8 cellular contexts compared by ENCODE assay signal in the genomic region with DNA sequence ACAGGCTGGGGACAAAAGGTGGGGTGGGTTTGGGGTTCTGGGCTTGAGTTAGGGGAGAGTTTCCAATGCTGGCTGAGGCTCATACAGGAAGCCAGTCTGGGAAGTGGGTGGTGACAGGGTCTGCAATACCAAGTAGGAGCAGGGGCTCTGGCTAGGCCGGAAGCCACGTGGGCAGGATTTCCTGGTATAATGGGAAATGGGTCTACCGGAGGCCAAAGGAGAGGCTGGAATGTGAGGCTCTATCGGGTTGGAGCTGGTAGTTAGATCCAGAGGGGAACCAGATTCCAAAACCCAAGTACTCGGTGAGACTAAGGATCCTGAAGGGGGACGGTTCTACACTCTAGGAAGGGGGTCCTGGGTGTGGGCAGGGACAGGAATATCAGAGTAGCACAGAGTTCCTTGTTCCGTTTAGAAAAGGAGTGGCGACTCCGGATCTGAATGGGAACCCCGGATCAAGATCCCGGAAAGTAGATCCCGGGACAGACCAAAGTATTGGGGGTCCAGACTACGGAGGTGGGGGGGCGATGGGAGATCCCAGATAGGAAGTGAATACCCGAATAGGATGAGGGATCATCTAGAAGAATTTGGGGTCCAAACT. TPM values are rescaled to one million over a fixed set of nuclear protein-coding genes. Genes with fewer than 3 reads are reported as not detected.
A peak's percentile ranks its signal among the peaks of the same experiment; 100 is the strongest.
DNase-seq lines count a peak whose midpoint lies in the region; ATAC-seq and TF ChIP-seq lines count a peak whose summit lies in the region.

No MANE protein-coding gene starts in this region.

- no peaks in the 10 kb centered on the region for H3K27me3 Mint-ChIP-seq in activated CD8-positive, alpha-beta T cell treated with anti-CD3 and anti-CD28 coated beads, Interleukin-2, amount 10 ng/mL, durations not matched to agents 7 days and 5 days (ENCODE audit: low read depth)

- peak overlapping the region; percentile 94 for H3K4me3 ChIP-seq in left ventricle myocardium inferior
- peak overlapping the region; percentile 78 to 93 (median 81) for H3K4me3 ChIP-seq in skin epidermis

- DNase-seq in Right ventricle myocardium superior (peak; percentile 69), left ventricle myocardium superior (no peak), left ventricle myocardium inferior (peak; percentile 48), NCI-H2196 (lab: John Stamatoyannopoulos, UW; ENCODE audit: unreplicated experiment) (no peak), HuH-7.5 (ENCODE audit: low spot score) (no peak)
- DNase-seq in activated CD8-positive, alpha-beta T cell treated with anti-CD3 and anti-CD28 coated beads, Interleukin-2, amount 10 ng/mL, durations not matched to agents 7 days and 5 days: no peak

- no peaks in the 10 kb centered on the region for H3K36me3 ChIP-seq in left ventricle myocardium inferior

- intact Hi-C loops in Right ventricle myocardium superior (cut with DNase I) (loop anchor here (5.0 kb wide), 1 partner anchor 165 kb away; a partner anchor contains a TSS), left ventricle myocardium superior (cut with micrococcal nuclease) (no loop called here), left ventricle myocardium inferior (cut with micrococcal nuclease) (no loop called here)

- H3K4me1 ChIP-seq in left ventricle myocardium inferior: peaks cover 90% of the 10 kb centered on the region

- peaks cover 45% of the 10 kb centered on the region for H3K36me3 Mint-ChIP-seq in activated CD8-positive, alpha-beta T cell treated with anti-CD3 and anti-CD28 coated beads, Interleukin-2, amount 10 ng/mL, durations not matched to agents 7 days and 5 days (ENCODE audit: low read depth)

- no peaks in the 10 kb centered on the region for H3K9me3 ChIP-seq in left ventricle myocardium inferior (replicated peaks)

- CTCF ChIA-PET in activated CD8-positive, alpha-beta T cell treated with anti-CD3 and anti-CD28 coated beads, Interleukin-2, amount 10 ng/mL, durations not matched to agents 7 days and 5 days (lab: Charles Lee): interaction anchor here (1.5 to 24.9 kb wide), 9 partner anchors 11 to 167 kb away, joined by 3 to 1132 read pairs (median 4); a partner anchor contains a TSS

- ATAC-seq in Right ventricle myocardium superior (ENCODE audit: poor library complexity) (no peak), left ventricle myocardium superior (no peak), GM18520 (IDR thresholded peaks at IDR 0.05; ENCODE audit: unreplicated experiment) (no peak)
- no peak for ATAC-seq in activated CD8-positive, alpha-beta T cell treated with anti-CD3 and anti-CD28 coated beads, Interleukin-2, amount 10 ng/mL, durations not matched to agents 7 days and 5 days

- H3K27ac Mint-ChIP-seq in activated CD8-positive, alpha-beta T cell treated with anti-CD3 and anti-CD28 coated beads, Interleukin-2, amount 10 ng/mL, durations not matched to agents 7 days and 5 days: peak overlapping the region; percentile 95

- H3K9me3 Mint-ChIP-seq in activated CD8-positive, alpha-beta T cell treated with anti-CD3 and anti-CD28 coated beads, Interleukin-2, amount 10 ng/mL, durations not matched to agents 7 days and 5 days (ENCODE audit: insufficient read depth): no peaks in the 10 kb centered on the region

- H3K27ac ChIP-seq in left ventricle myocardium inferior (replicated peaks) (peak overlapping the region; percentile 89), skin epidermis (peak overlapping the region in 20 of 21 experiments; percentile 35 to 93 (median 84))

- no peak for TF ChIP-seq CTCF in left ventricle myocardium inferior (IDR thresholded peaks at IDR 0.05; ENCODE audit: borderline replicate concordance)

- peaks cover 30% of the 10 kb centered on the region for H3K27me3 ChIP-seq in left ventricle myocardium inferior (ENCODE audit: low read depth)

- peaks cover 70% of the 10 kb centered on the region for H3K4me1 Mint-ChIP-seq in activated CD8-positive, alpha-beta T cell treated with anti-CD3 and anti-CD28 coated beads, Interleukin-2, amount 10 ng/mL, durations not matched to agents 7 days and 5 days (ENCODE audit: low read depth)

- H3K4me3 Mint-ChIP-seq in activated CD8-positive, alpha-beta T cell treated with anti-CD3 and anti-CD28 coated beads, Interleukin-2, amount 10 ng/mL, durations not matched to agents 7 days and 5 days: peak overlapping the region; percentile 94

- POLR2A ChIA-PET in activated CD8-positive, alpha-beta T cell treated with anti-CD3 and anti-CD28 coated beads, Interleukin-2, amount 10 ng/mL, durations not matched to agents 7 days and 5 days (lab: Charles Lee): interaction anchor here (1.2 to 8.8 kb wide), 6 partner anchors 10 to 151 kb away, joined by 3 to 239 read pairs (median 12); a partner anchor contains a TSS

RNA-seq across cellular contexts. Expression of a gene that starts 0.8 kb away (rescaled TPM):
- total RNA-seq in Right ventricle myocardium superior: 146 TPM
- total RNA-seq in left ventricle myocardium superior: 157 TPM
- 100 to 1,000 TPM; 264 to 288 TPM for total RNA-seq in activated CD8-positive, alpha-beta T cell treated with anti-CD3 and anti-CD28 coated beads, Interleukin-2, amount 10 ng/mL, durations not matched to agents 7 days and 5 days
- total RNA-seq in left ventricle myocardium inferior: 142 TPM

RNA-seq across cellular contexts. Expression of a gene that starts 17.8 kb away (rescaled TPM):
- 36.8 TPM for total RNA-seq in Right ventricle myocardium superior
- total RNA-seq in left ventricle myocardium superior: 36.1 TPM
- total RNA-seq in activated CD8-positive, alpha-beta T cell treated with anti-CD3 and anti-CD28 coated beads, Interleukin-2, amount 10 ng/mL, durations not matched to agents 7 days and 5 days: 10 to 100 TPM; 54.2 to 56.0 TPM
- 20.0 TPM for total RNA-seq in left ventricle myocardium inferior

RNA-seq across cellular contexts. Expression of a gene that starts 22.2 kb away (rescaled TPM):
- 60.3 TPM for total RNA-seq in Right ventricle myocardium superior
- 56.0 TPM for total RNA-seq in left ventricle myocardium superior
- 100 to 1,000 TPM; 216 to 240 TPM for total RNA-seq in activated CD8-positive, alpha-beta T cell treated with anti-CD3 and anti-CD28 coated beads, Interleukin-2, amount 10 ng/mL, durations not matched to agents 7 days and 5 days
- total RNA-seq in left ventricle myocardium inferior: 55.1 TPM

Comparison
In these comparisons a context has a peak if more than half of its experiments do, and no peak if none do; other contexts are left out.
1. DNase-seq: peak in Right ventricle myocardium superior (single experiment) and left ventricle myocardium inferior (single experiment); none in left ventricle myocardium superior (single experiment), activated CD8-positive, alpha-beta T cell treated with anti-CD3 and anti-CD28 coated beads, Interleukin-2, amount 10 ng/mL, durations not matched to agents 7 days and 5 days (single experiment), NCI-H2196 (single experiment) and HuH-7.5 (single experiment).